Comparison of ENCODE assay signal across 14 cellular contexts in the genomic region with DNA sequence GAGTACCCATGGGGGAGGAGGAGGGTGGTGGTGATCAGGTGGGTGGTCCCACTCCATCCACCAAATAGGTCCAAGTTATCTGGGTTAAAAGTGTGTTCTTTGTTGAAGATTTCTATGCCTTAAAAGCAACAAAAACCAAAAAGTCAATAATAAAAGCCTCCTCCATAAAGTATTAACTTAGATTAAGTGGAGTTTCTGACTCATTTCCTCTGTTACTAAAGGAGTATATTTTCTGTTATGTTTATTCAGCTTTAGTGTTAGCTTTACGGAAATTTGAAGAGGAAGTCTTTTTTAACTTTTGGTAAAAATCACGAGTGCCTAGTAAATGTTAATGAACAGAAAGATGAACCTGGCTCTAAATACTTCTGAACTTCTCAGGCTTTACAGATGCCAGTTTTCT. TPM values are rescaled to one million over a fixed set of nuclear protein-coding genes. Genes with fewer than 3 reads are reported as not detected.
DNase-seq lines count a peak whose midpoint lies in the region; ATAC-seq and TF ChIP-seq lines count a peak whose summit lies in the region.
"Had no signal": no experiment of that assay in that cellular context is flagged by ENCODE, and none has a peak within 500 bp of the region (broad histone marks: within the 10 kb centered on the region; RNA-seq: fewer than 3 reads in every experiment).

No MANE protein-coding gene starts in this region.

- DNase-seq in activated naive CD4-positive, alpha-beta T cell treated with Interleukin-2 at 50 U/mL for 16 hours = no peak
- DNase-seq in activated T-helper 1 cell treated with anti-CD3 and anti-CD28 coated beads, Interleukin-12 subunit alpha, Interleukin-12 subunit beta, Interleukin-2, Interleukin-4 antibody, amounts not matched to agents 30 ng/mL and 10 ng/mL and 1 ng/mL, durations not matched to agents 14 hours and 24 hours and 36 hours (ENCODE audit: low spot score) = no peak
- DNase-seq in kidney glomerular epithelial cell (lab: John Stamatoyannopoulos, UW) (peak; percentile 8), tibial nerve (ENCODE audit: low spot score in 2 of 2) (no peak), HK-2 (ENCODE audit: unreplicated experiment) (no peak), NCI-H82 treated with DMSO at 0.1 percent for 48 hours (lab: John Stamatoyannopoulos, UW; ENCODE audit: unreplicated experiment) (no peak)
- DNase-seq: activated CD4-positive, alpha-beta T cell treated with anti-CD3 and anti-CD28 coated beads, Interleukin-2, amount 10 ng/mL, durations not matched to agents 7 days and 5 days; amygdala; foreskin melanocyte; NCI-H2029 treated with DMSO at 0.1 percent for 48 hours; stimulated activated CD4-positive, alpha-beta T cell treated with anti-CD3 and anti-CD28 coated beads, Interleukin-12 subunit alpha, Interleukin-12 subunit beta, amount 100 ng/mL, for 4 hours had no signal

- peaks cover 33% of the 10 kb centered on the region for H3K36me3 Mint-ChIP-seq in activated naive CD4-positive, alpha-beta T cell treated with anti-CD3 and anti-CD28 coated beads, Interleukin-2, amount 50 U/mL, for 24 hours
- peaks cover 66% of the 10 kb centered on the region for H3K36me3 Mint-ChIP-seq in activated T-helper 1 cell treated with anti-CD3 and anti-CD28 coated beads, Interleukin-12 subunit alpha, Interleukin-12 subunit beta, Interleukin-2, Interleukin-4 antibody, amounts not matched to agents 30 ng/mL and 10 ng/mL and 1 ng/mL, durations not matched to agents 14 hours and 24 hours and 36 hours (ENCODE audit: low read depth)

- no peaks in the 10 kb centered on the region for H3K27me3 Mint-ChIP-seq in activated naive CD4-positive, alpha-beta T cell treated with anti-CD3 and anti-CD28 coated beads, Interleukin-2, amount 50 U/mL, for 24 hours
- H3K27me3 Mint-ChIP-seq in activated T-helper 1 cell treated with anti-CD3 and anti-CD28 coated beads, Interleukin-12 subunit alpha, Interleukin-12 subunit beta, Interleukin-2, Interleukin-4 antibody, amounts not matched to agents 30 ng/mL and 10 ng/mL and 1 ng/mL, durations not matched to agents 14 hours and 24 hours and 36 hours (ENCODE audit: insufficient read depth) = no peaks in the 10 kb centered on the region
- H3K27me3 Mint-ChIP-seq: activated CD4-positive, alpha-beta T cell treated with anti-CD3 and anti-CD28 coated beads, Interleukin-2, amount 10 ng/mL, durations not matched to agents 7 days and 5 days had no signal

- peak overlapping the region; percentile 6 to 64 (median 36) for H3K27ac ChIP-seq in tibial nerve
- H3K27ac ChIP-seq: BLaER1 had no signal

- no peak overlapping the region for H3K4me3 ChIP-seq in tibial nerve
- H3K4me3 ChIP-seq: BLaER1 had no signal

- H3K4me1 ChIP-seq in tibial nerve = peaks cover 0 to 20% (median 0%) of the 10 kb centered on the region in 4 donors

- H3K36me3 ChIP-seq in tibial nerve = peaks cover 0 to 66% (median 0%) of the 10 kb centered on the region in 3 donors

- no peak for ATAC-seq in GM18517 (IDR thresholded peaks at IDR 0.05; ENCODE audit: unreplicated experiment)

- H3K27ac Mint-ChIP-seq in activated naive CD4-positive, alpha-beta T cell treated with anti-CD3 and anti-CD28 coated beads, Interleukin-2, amount 50 U/mL, for 24 hours = peak overlapping the region; percentile 94
- H3K27ac Mint-ChIP-seq in activated T-helper 1 cell treated with anti-CD3 and anti-CD28 coated beads, Interleukin-12 subunit alpha, Interleukin-12 subunit beta, Interleukin-2, Interleukin-4 antibody, amounts not matched to agents 30 ng/mL and 10 ng/mL and 1 ng/mL, durations not matched to agents 14 hours and 24 hours and 36 hours = peak overlapping the region; percentile 42
- H3K27ac Mint-ChIP-seq: activated CD4-positive, alpha-beta T cell treated with anti-CD3 and anti-CD28 coated beads, Interleukin-2, amount 10 ng/mL, durations not matched to agents 7 days and 5 days had no signal

- 43 to 53% methylated on average over 2 of the region's 2 CpGs for WGBS in tibial nerve, 2 donors

- intact Hi-C loops in activated T-helper 1 cell treated with anti-CD3 and anti-CD28 coated beads, Interleukin-12 subunit alpha, Interleukin-12 subunit beta, Interleukin-2, Interleukin-4 antibody, amounts not matched to agents 30 ng/mL and 10 ng/mL and 1 ng/mL, durations not matched to agents 14 hours and 24 hours and 36 hours (cut with micrococcal nuclease) = loop anchor here (1.0 to 5.0 kb wide), 2 partner anchors 18 to 36 kb away; partner anchors contain the start of gene FBXO38

- TF ChIP-seq POLR2A in tibial nerve (IDR thresholded peaks at IDR 0.05) = no peak

- H3K4me1 Mint-ChIP-seq in activated naive CD4-positive, alpha-beta T cell treated with anti-CD3 and anti-CD28 coated beads, Interleukin-2, amount 50 U/mL, for 24 hours = peaks cover 71% of the 10 kb centered on the region
- H3K4me1 Mint-ChIP-seq in activated T-helper 1 cell treated with anti-CD3 and anti-CD28 coated beads, Interleukin-12 subunit alpha, Interleukin-12 subunit beta, Interleukin-2, Interleukin-4 antibody, amounts not matched to agents 30 ng/mL and 10 ng/mL and 1 ng/mL, durations not matched to agents 14 hours and 24 hours and 36 hours (ENCODE audit: low read depth) = peaks cover 41% of the 10 kb centered on the region

- H3K27me3 ChIP-seq in tibial nerve = no peaks in the 10 kb centered on the region
- H3K27me3 ChIP-seq: BLaER1 had no signal

- TF ChIP-seq EP300 in tibial nerve (IDR thresholded peaks at IDR 0.05) = peak; percentile 15 to 28

- H3K4me3 Mint-ChIP-seq in activated naive CD4-positive, alpha-beta T cell treated with anti-CD3 and anti-CD28 coated beads, Interleukin-2, amount 50 U/mL, for 24 hours = peak overlapping the region; percentile 52
- H3K4me3 Mint-ChIP-seq in activated T-helper 1 cell treated with anti-CD3 and anti-CD28 coated beads, Interleukin-12 subunit alpha, Interleukin-12 subunit beta, Interleukin-2, Interleukin-4 antibody, amounts not matched to agents 30 ng/mL and 10 ng/mL and 1 ng/mL, durations not matched to agents 14 hours and 24 hours and 36 hours = no peak overlapping the region
- H3K4me3 Mint-ChIP-seq: activated CD4-positive, alpha-beta T cell treated with anti-CD3 and anti-CD28 coated beads, Interleukin-2, amount 10 ng/mL, durations not matched to agents 7 days and 5 days had no signal

- no peaks in the 10 kb centered on the region for H3K9me3 ChIP-seq in tibial nerve
- H3K9me3 ChIP-seq: BLaER1 had no signal

- TF ChIP-seq CTCF in tibial nerve (IDR thresholded peaks at IDR 0.05) = no peak

- no peaks in the 10 kb centered on the region for H3K9me3 Mint-ChIP-seq in activated naive CD4-positive, alpha-beta T cell treated with anti-CD3 and anti-CD28 coated beads, Interleukin-2, amount 50 U/mL, for 24 hours
- H3K9me3 Mint-ChIP-seq in activated T-helper 1 cell treated with anti-CD3 and anti-CD28 coated beads, Interleukin-12 subunit alpha, Interleukin-12 subunit beta, Interleukin-2, Interleukin-4 antibody, amounts not matched to agents 30 ng/mL and 10 ng/mL and 1 ng/mL, durations not matched to agents 14 hours and 24 hours and 36 hours = no peaks in the 10 kb centered on the region
- H3K9me3 Mint-ChIP-seq: activated CD4-positive, alpha-beta T cell treated with anti-CD3 and anti-CD28 coated beads, Interleukin-2, amount 10 ng/mL, durations not matched to agents 7 days and 5 days had no signal

RNA-seq across cellular contexts. Expression of gene FBXO38, which starts 17.8 kb away (rescaled TPM):
- 64.3 and 80.3 TPM in 2 replicates for total RNA-seq in activated T-helper 1 cell treated with anti-CD3 and anti-CD28 coated beads, Interleukin-12 subunit alpha, Interleukin-12 subunit beta, Interleukin-2, Interleukin-4 antibody, amounts not matched to agents 30 ng/mL and 10 ng/mL and 1 ng/mL, durations not matched to agents 14 hours and 24 hours and 36 hours
- total RNA-seq in tibial nerve = 10 to 100 TPM; 55.0 to 60.7 (median 56.4) TPM
